ENCODE assay signal across 2 cellular contexts in the genomic region with DNA sequence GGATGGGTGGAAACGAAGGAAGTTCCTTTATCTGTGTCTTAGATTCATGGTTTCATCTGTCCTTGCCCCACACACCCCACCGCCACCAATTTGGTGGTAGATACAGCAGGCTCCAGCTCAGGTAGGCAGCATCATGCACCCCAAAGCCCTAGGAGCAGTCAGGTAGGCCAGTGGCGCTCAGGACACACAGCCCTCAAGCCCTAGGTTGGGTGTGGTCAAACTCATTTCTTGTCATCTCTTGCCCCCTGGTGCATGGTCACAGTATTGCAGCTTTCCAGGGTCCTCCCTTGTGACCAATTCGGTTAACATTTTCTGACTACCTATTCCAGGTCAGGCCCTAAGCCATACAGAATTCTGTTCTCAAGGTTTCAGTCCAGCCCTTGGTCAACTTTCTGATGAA.
TF ChIP-seq lines count a peak whose summit lies in the region.

No MANE protein-coding gene starts in this region.

TF ChIP-seq in K562, 482 proteins besides CTCF, POLR2A, EP300 and RAD21 (continues in another document):
- no peak for TF ChIP-seq NCOA2 (IDR thresholded peaks at IDR 0.05; ENCODE audit: partially characterized antibody in 2 of 2)
- no peak for TF ChIP-seq CREBBP (IDR thresholded peaks at IDR 0.05; ENCODE audit: low read depth, low read length)
- no peak for TF ChIP-seq KAT7 (CRISPR knock-in tag; IDR thresholded peaks at IDR 0.05; ENCODE audit: borderline replicate concordance)
- no peak for TF ChIP-seq ZNF197 (CRISPR knock-in tag; IDR thresholded peaks at IDR 0.05; ENCODE audit: low read depth)
- TF ChIP-seq POLR2G (IDR thresholded peaks at IDR 0.05; ENCODE audit: low read depth, low read length), result no peak
- no peak for TF ChIP-seq CBFA2T3 (IDR thresholded peaks at IDR 0.05)
- TF ChIP-seq TRIM24 (IDR thresholded peaks at IDR 0.05), result no peak
- no peak for TF ChIP-seq ZNF134 (CRISPR knock-in tag; conservative IDR thresholded peaks at IDR 0.05)
- no peak for TF ChIP-seq PHB (CRISPR knock-in tag; IDR thresholded peaks at IDR 0.05)
- no peak for TF ChIP-seq SRSF9 (IDR thresholded peaks at IDR 0.05; ENCODE audit: borderline replicate concordance, low read depth, low read length)
- TF ChIP-seq, protein P1, sequence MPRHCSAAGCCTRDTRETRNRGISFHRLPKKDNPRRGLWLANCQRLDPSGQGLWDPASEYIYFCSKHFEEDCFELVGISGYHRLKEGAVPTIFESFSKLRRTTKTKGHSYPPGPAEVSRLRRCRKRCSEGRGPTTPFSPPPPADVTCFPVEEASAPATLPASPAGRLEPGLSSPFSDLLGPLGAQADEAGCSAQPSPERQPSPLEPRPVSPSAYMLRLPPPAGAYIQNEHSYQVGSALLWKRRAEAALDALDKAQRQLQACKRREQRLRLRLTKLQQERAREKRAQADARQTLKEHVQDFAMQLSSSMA (CRISPR knock-in tag; IDR thresholded peaks at IDR 0.05), result no peak
- peak; percentile 95 for TF ChIP-seq SMC3 (conservative IDR thresholded peaks at IDR 0.05; ENCODE audit: insufficient read depth, low read depth, low read length)
- TF ChIP-seq ARID1B (IDR thresholded peaks at IDR 0.05), result no peak
- TF ChIP-seq, protein P2, sequence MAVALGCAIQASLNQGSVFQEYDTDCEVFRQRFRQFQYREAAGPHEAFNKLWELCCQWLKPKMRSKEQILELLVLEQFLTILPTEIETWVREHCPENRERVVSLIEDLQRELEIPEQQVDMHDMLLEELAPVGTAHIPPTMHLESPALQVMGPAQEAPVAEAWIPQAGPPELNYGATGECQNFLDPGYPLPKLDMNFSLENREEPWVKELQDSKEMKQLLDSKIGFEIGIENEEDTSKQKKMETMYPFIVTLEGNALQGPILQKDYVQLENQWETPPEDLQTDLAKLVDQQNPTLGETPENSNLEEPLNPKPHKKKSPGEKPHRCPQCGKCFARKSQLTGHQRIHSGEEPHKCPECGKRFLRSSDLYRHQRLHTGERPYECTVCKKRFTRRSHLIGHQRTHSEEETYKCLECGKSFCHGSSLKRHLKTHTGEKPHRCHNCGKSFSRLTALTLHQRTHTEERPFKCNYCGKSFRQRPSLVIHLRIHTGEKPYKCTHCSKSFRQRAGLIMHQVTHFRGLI (CRISPR knock-in tag; IDR thresholded peaks at IDR 0.05), result no peak
- TF ChIP-seq PHF21A (IDR thresholded peaks at IDR 0.05; ENCODE audit: borderline replicate concordance, low read depth), result no peak
- peak; percentile 75 for TF ChIP-seq KLF1 (tag; IDR thresholded peaks at IDR 0.05)
- no peak for TF ChIP-seq TEAD1 (CRISPR knock-in tag; IDR thresholded peaks at IDR 0.05)
- TF ChIP-seq, protein P3, sequence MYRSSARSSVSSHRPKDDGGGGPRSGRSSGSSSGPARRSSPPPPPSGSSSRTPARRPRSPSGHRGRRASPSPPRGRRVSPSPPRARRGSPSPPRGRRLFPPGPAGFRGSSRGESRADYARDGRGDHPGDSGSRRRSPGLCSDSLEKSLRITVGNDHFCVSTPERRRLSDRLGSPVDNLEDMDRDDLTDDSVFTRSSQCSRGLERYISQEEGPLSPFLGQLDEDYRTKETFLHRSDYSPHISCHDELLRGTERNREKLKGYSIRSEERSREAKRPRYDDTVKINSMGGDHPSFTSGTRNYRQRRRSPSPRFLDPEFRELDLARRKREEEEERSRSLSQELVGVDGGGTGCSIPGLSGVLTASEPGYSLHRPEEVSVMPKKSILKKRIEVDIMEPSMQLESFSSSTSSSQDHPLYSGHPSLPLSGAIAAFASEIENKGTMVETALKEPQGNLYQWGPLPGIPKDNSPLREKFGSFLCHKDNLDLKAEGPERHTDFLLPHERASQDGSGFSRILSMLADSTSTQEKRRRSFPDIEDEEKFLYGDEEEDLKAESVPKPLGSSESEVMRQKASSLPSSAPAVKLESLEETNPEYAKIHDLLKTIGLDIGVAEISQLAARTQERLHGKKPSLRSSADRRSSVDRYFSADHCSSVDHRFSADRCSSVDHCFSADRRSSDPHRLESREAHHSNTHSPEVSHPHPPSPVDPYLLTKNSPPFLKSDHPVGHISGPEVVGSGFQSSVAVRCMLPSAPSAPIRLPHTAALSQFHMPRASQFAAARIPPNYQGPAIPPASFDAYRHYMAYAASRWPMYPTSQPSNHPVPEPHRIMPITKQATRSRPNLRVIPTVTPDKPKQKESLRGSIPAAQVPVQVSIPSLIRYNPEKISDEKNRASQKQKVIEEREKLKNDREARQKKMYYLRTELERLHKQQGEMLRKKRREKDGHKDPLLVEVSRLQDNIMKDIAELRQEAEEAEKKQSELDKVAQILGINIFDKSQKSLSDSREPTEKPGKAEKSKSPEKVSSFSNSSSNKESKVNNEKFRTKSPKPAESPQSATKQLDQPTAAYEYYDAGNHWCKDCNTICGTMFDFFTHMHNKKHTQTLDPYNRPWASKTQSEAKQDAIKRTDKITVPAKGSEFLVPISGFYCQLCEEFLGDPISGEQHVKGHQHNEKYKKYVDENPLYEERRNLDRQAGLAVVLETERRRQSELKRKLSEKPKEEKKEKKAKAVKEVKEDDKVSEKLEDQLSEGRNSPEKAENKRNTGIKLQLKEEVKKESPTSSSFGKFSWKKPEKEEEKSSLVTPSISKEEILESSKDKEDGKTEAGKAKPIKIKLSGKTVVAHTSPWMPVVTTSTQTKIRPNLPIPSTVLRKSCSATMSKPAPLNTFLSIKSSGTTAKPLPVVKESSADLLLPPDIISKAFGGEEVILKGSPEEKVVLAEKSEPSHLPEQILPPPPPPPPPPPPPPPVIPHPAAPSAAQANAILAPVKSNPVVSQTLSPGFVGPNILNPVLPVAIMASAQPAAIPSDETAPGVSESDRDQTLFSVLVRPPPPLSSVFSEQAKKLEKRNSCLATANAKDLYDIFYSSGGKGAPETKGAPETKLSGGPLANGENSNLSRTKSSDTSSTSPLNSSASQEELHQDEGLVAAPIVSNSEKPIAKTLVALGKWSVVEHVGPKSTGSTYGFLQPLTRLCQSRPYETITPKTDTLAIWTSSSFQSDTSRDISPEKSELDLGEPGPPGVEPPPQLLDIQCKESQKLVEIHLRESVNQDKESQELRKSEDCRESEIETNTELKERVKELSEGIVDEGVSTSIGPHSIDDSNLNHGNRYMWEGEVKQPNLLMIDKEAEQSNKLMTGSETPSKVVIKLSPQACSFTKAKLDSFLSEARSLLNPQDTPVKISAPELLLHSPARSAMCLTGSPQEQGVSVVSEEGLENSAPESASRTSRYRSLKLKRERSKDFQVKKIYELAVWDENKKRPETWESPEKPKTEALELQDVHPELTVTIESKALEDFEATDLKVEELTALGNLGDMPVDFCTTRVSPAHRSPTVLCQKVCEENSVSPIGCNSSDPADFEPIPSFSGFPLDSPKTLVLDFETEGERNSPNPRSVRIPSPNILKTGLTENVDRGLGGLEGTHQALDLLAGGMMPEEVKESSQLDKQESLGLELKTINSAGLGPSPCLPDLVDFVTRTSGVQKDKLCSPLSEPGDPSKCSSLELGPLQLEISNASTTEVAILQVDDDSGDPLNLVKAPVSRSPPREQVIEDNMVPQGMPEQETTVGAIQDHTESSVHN (IDR thresholded peaks at IDR 0.05; ENCODE audit: borderline replicate concordance in 1 of 2, low read depth in 1 of 2), result no peak
- TF ChIP-seq OTX1 (CRISPR knock-in tag; IDR thresholded peaks at IDR 0.05), result no peak

TF ChIP-seq in HepG2, 621 proteins besides CTCF, POLR2A, EP300 and RAD21:
- peak; percentile 86 for TF ChIP-seq STAG1 (CRISPR knock-in tag; IDR thresholded peaks at IDR 0.05)
- 0 out of 2 replicates have a peak, but pooled peaks have one; percentile 19 for TF ChIP-seq SP4 (CRISPR knock-in tag; IDR thresholded peaks at IDR 0.05)
- TF ChIP-seq RFX5 (IDR thresholded peaks at IDR 0.05; ENCODE audit: low read depth, low read length), result no peak
- TF ChIP-seq SMC3 (IDR thresholded peaks at IDR 0.05; ENCODE audit: low read length), result peak; percentile 85
- TF ChIP-seq ZNF572 (CRISPR knock-in tag; IDR thresholded peaks at IDR 0.05), result no peak
- TF ChIP-seq KLF12 (CRISPR knock-in tag; IDR thresholded peaks at IDR 0.05; ENCODE audit: borderline replicate concordance), result peak; percentile 91; the same call in 1 of the 2 replicates
